ENCODE assay signal across 20 cellular contexts in the genomic region with DNA sequence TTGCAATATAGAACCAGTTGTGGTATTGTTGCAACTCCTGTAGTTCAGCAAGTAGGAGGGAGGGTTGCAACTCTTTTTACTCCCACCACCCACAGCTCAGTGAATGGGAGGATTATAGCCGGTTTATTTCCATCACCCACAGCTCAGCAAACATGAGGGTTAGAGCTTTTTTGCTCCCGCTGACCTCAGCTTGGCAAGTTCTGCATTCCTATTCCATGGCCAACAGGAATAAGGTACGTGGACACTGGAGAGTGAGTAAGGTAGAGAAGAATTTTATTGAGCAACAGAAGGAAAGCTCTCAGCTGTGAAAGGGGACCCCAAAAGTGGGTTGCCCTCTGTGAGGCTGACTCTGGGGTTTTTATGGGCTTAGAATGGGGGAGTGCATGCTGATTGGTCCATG.
"Had no signal": no experiment of that assay in that cellular context is flagged by ENCODE, and none has a peak within 500 bp of the region (broad histone marks: within the 10 kb centered on the region; RNA-seq: fewer than 3 reads in every experiment).

No MANE protein-coding gene starts in this region.

- H3K9me3 Mint-ChIP-seq: activated CD4-positive, alpha-beta T cell treated with anti-CD3 and anti-CD28 coated beads, Interleukin-2, amount 10 ng/mL, durations not matched to agents 24 days and 14 days; activated CD8-positive, alpha-beta T cell treated with anti-CD3 and anti-CD28 coated beads for 36 hours; activated naive CD8-positive, alpha-beta T cell treated with anti-CD3 and anti-CD28 coated beads, Interleukin-2, amount 10 ng/mL, durations not matched to agents 7 days and 5 days; activated T-helper 17 cell treated with anti-CD3 and anti-CD28 coated beads, Interleukin-2, amount 50 U/mL, for 72 hours; stimulated activated memory B cell treated with anti-CD40 and anti-IgM and Interleukin-4, amounts not matched to agents 10 μg/mL and 1 μg/mL and 100 μg/mL, for 72 hours had no signal

- DNase-seq: activated CD4-positive, alpha-beta T cell treated with anti-CD3 and anti-CD28 coated beads, Interleukin-2, amount 10 ng/mL, durations not matched to agents 24 days and 14 days; activated CD4-positive, CD25-positive, alpha-beta regulatory T cell; activated CD8-positive, alpha-beta T cell treated with anti-CD3 and anti-CD28 coated beads for 36 hours; activated naive CD4-positive, alpha-beta T cell treated with Interleukin-2 at 50 U/mL for 16 hours; activated naive CD8-positive, alpha-beta T cell treated with anti-CD3 and anti-CD28 coated beads, Interleukin-2, amount 10 ng/mL, durations not matched to agents 7 days and 5 days; activated T-cell treated with anti-CD3 and anti-CD28 coated beads, Interleukin-2, amount 50 U/mL, for 1 hour; anterior cingulate cortex; cerebellar nuclear complex; effector CD4-positive, alpha-beta T cell; left cardiac atrium; natural killer cell; sigmoid colon; spleen; stimulated activated CD4-positive, alpha-beta T cell treated with anti-CD3 and anti-CD28 coated beads, Interleukin-4, amount 100 ng/mL, for 4 hours had no signal

- H3K4me3 Mint-ChIP-seq: activated CD4-positive, alpha-beta T cell treated with anti-CD3 and anti-CD28 coated beads, Interleukin-2, amount 10 ng/mL, durations not matched to agents 24 days and 14 days; activated CD8-positive, alpha-beta T cell treated with anti-CD3 and anti-CD28 coated beads for 36 hours; activated naive CD8-positive, alpha-beta T cell treated with anti-CD3 and anti-CD28 coated beads, Interleukin-2, amount 10 ng/mL, durations not matched to agents 7 days and 5 days; activated T-helper 17 cell treated with anti-CD3 and anti-CD28 coated beads, Interleukin-2, amount 50 U/mL, for 72 hours; natural killer cell; stimulated activated memory B cell treated with anti-CD40 and anti-IgM and Interleukin-4, amounts not matched to agents 10 μg/mL and 1 μg/mL and 100 μg/mL, for 72 hours had no signal

- H3K4me1 ChIP-seq: gastroesophageal sphincter, spleen had no signal

- H3K27ac ChIP-seq: gastroesophageal sphincter, neutrophil, sigmoid colon, spleen, thoracic aorta had no signal

- H3K4me1 Mint-ChIP-seq: activated naive CD8-positive, alpha-beta T cell treated with anti-CD3 and anti-CD28 coated beads, Interleukin-2, amount 10 ng/mL, durations not matched to agents 7 days and 5 days; activated T-helper 17 cell treated with anti-CD3 and anti-CD28 coated beads, Interleukin-2, amount 50 U/mL, for 72 hours; natural killer cell; stimulated activated memory B cell treated with anti-CD40 and anti-IgM and Interleukin-4, amounts not matched to agents 10 μg/mL and 1 μg/mL and 100 μg/mL, for 72 hours had no signal

- H3K27me3 Mint-ChIP-seq: activated CD8-positive, alpha-beta T cell treated with anti-CD3 and anti-CD28 coated beads for 36 hours; activated naive CD8-positive, alpha-beta T cell treated with anti-CD3 and anti-CD28 coated beads, Interleukin-2, amount 10 ng/mL, durations not matched to agents 7 days and 5 days had no signal

- H3K36me3 Mint-ChIP-seq: activated naive CD8-positive, alpha-beta T cell treated with anti-CD3 and anti-CD28 coated beads, Interleukin-2, amount 10 ng/mL, durations not matched to agents 7 days and 5 days; natural killer cell; stimulated activated memory B cell treated with anti-CD40 and anti-IgM and Interleukin-4, amounts not matched to agents 10 μg/mL and 1 μg/mL and 100 μg/mL, for 72 hours had no signal

- H3K9me3 ChIP-seq: gastroesophageal sphincter, neutrophil, sigmoid colon, spleen, thoracic aorta had no signal

- H3K4me3 ChIP-seq: gastroesophageal sphincter, sigmoid colon, spleen, thoracic aorta had no signal

- H3K27ac Mint-ChIP-seq: activated CD4-positive, alpha-beta T cell treated with anti-CD3 and anti-CD28 coated beads, Interleukin-2, amount 10 ng/mL, durations not matched to agents 24 days and 14 days; activated CD8-positive, alpha-beta T cell treated with anti-CD3 and anti-CD28 coated beads for 36 hours; activated naive CD8-positive, alpha-beta T cell treated with anti-CD3 and anti-CD28 coated beads, Interleukin-2, amount 10 ng/mL, durations not matched to agents 7 days and 5 days; activated T-helper 17 cell treated with anti-CD3 and anti-CD28 coated beads, Interleukin-2, amount 50 U/mL, for 72 hours; natural killer cell; stimulated activated memory B cell treated with anti-CD40 and anti-IgM and Interleukin-4, amounts not matched to agents 10 μg/mL and 1 μg/mL and 100 μg/mL, for 72 hours had no signal

- H3K36me3 ChIP-seq: gastroesophageal sphincter, neutrophil, sigmoid colon, spleen, thoracic aorta had no signal

- H3K27me3 ChIP-seq: gastroesophageal sphincter, neutrophil, sigmoid colon, spleen had no signal

- ATAC-seq: activated CD8-positive, alpha-beta T cell treated with anti-CD3 and anti-CD28 coated beads for 36 hours; activated T-helper 17 cell treated with anti-CD3 and anti-CD28 coated beads, Interleukin-2, amount 50 U/mL, for 72 hours; esophagus mucosa; gastroesophageal sphincter; left cardiac atrium; natural killer cell; stimulated activated memory B cell treated with anti-CD40 and anti-IgM and Interleukin-4, amounts not matched to agents 10 μg/mL and 1 μg/mL and 100 μg/mL, for 72 hours had no signal
